ENCODE assay signal across 21 cellular contexts in the genomic region with DNA sequence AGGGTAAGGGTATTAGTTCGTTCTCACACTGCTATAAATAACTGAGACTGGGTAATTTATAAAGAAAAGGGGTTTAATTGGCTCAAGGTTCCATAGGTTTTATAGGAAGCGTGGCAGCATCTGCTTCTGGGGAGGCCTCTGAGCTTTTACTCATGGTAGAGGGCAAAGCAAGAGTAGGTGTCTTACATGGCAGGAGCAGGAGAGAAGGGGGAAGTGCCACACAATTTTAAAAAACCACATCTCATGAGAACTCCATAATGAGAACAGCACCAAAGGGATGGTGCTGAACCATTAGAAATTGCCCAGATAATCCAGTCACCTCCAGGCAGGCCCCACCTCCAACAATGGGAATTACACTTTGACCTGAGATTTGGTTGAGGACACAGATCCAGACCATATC.
"Had no signal": no experiment of that assay in that cellular context is flagged by ENCODE, and none has a peak within 500 bp of the region (broad histone marks: within the 10 kb centered on the region; RNA-seq: fewer than 3 reads in every experiment).

No MANE protein-coding gene starts in this region.

- H3K4me3 Mint-ChIP-seq: activated CD4-positive, alpha-beta T cell treated with anti-CD3 and anti-CD28 coated beads, Interleukin-2, amount 10 ng/mL, durations not matched to agents 24 days and 14 days; activated CD8-positive, alpha-beta T cell treated with anti-CD3 and anti-CD28 coated beads for 36 hours; activated naive CD4-positive, alpha-beta T cell treated with anti-CD3 and anti-CD28 coated beads for 36 hours; central memory CD8-positive, alpha-beta T cell; mesothelial cell of epicardium; neural crest cell had no signal

- H3K27ac Mint-ChIP-seq: activated CD4-positive, alpha-beta T cell treated with anti-CD3 and anti-CD28 coated beads, Interleukin-2, amount 10 ng/mL, durations not matched to agents 24 days and 14 days; activated CD8-positive, alpha-beta T cell treated with anti-CD3 and anti-CD28 coated beads for 36 hours; activated naive CD4-positive, alpha-beta T cell treated with anti-CD3 and anti-CD28 coated beads for 36 hours; mesothelial cell of epicardium had no signal

- H3K9me3 Mint-ChIP-seq: activated CD4-positive, alpha-beta T cell treated with anti-CD3 and anti-CD28 coated beads, Interleukin-2, amount 10 ng/mL, durations not matched to agents 24 days and 14 days; activated CD8-positive, alpha-beta T cell treated with anti-CD3 and anti-CD28 coated beads for 36 hours; activated naive CD4-positive, alpha-beta T cell treated with anti-CD3 and anti-CD28 coated beads for 36 hours; central memory CD8-positive, alpha-beta T cell; mesothelial cell of epicardium; neural crest cell had no signal

- DNase-seq: activated CD4-positive, alpha-beta T cell treated with anti-CD3 and anti-CD28 coated beads, Interleukin-2, amount 10 ng/mL, durations not matched to agents 24 days and 14 days; activated CD8-positive, alpha-beta T cell treated with anti-CD3 and anti-CD28 coated beads for 36 hours; activated naive CD4-positive, alpha-beta T cell treated with anti-CD3 and anti-CD28 coated beads for 36 hours; activated T-cell treated with anti-CD3 and anti-CD28 coated beads, Interleukin-2, amount 50 U/mL, for 1 hour; aorta; erythroblast; foreskin melanocyte; glutamatergic neuron; hippocampal formation; left colon; lower lobe of right lung; psoas muscle; right cardiac atrium; stimulated activated CD4-positive, alpha-beta T cell treated with anti-CD3 and anti-CD28 coated beads, Interleukin-15, amount 100 ng/mL, for 24 hours; stimulated activated CD4-positive, alpha-beta T cell treated with anti-CD3 and anti-CD28 coated beads, Interleukin-2, amount 100 ng/mL, for 48 hours; T-helper 9 cell had no signal

- ATAC-seq: activated CD8-positive, alpha-beta T cell treated with anti-CD3 and anti-CD28 coated beads for 36 hours; left colon; lower lobe of right lung; psoas muscle; right cardiac atrium had no signal

- H3K27me3 Mint-ChIP-seq: activated CD4-positive, alpha-beta T cell treated with anti-CD3 and anti-CD28 coated beads, Interleukin-2, amount 10 ng/mL, durations not matched to agents 24 days and 14 days; activated CD8-positive, alpha-beta T cell treated with anti-CD3 and anti-CD28 coated beads for 36 hours; central memory CD8-positive, alpha-beta T cell had no signal

- H3K27ac ChIP-seq: coronary artery, lower lobe of right lung, psoas muscle, thoracic aorta had no signal

- H3K9me3 ChIP-seq: lower lobe of right lung, psoas muscle, thoracic aorta had no signal
